ENCODE assay signal across 11 cellular contexts in the genomic region with DNA sequence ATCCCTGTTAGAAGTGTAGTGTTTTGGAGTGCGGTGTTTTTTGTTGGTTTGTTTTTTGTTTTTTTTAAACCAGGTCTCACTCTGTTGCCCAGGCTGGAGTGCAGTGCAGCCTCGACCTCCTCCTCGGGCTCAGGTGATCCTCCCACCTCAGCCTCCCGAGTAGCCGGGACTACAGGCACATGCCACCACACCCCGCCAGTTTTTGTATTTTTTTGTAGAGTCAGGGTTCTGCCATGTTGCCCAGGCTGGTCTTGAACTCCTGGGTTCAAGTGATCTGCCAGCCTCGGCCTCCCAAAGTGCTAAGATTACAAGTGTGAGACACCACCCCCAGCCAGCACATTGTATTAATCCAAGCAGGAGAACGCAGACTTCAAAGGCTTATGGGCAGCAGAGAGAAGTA. TPM values are rescaled to one million over a fixed set of nuclear protein-coding genes. Genes with fewer than 3 reads are reported as not detected.
DNase-seq lines count a peak whose midpoint lies in the region; ATAC-seq and TF ChIP-seq lines count a peak whose summit lies in the region.
"Had no signal": no experiment of that assay in that cellular context is flagged by ENCODE, and none has a peak within 500 bp of the region (broad histone marks: within the 10 kb centered on the region; RNA-seq: fewer than 3 reads in every experiment).

No MANE protein-coding gene starts in this region.

- H3K4me3 Mint-ChIP-seq in activated CD8-positive, alpha-beta T cell treated with anti-CD3 and anti-CD28 coated beads, Interleukin-2, amount 10 ng/mL, durations not matched to agents 7 days and 5 days = peak overlapping the region; percentile 88
- H3K4me3 Mint-ChIP-seq in naive thymus-derived CD4-positive, alpha-beta T cell = peak overlapping the region; percentile 67 to 96 (median 89)

- H3K27me3 Mint-ChIP-seq in activated CD8-positive, alpha-beta T cell treated with anti-CD3 and anti-CD28 coated beads, Interleukin-2, amount 10 ng/mL, durations not matched to agents 7 days and 5 days (ENCODE audit: low read depth) = peaks cover 3% of the 10 kb centered on the region
- peaks cover 0 to 2% (median 0%) of the 10 kb centered on the region in 5 donors for H3K27me3 Mint-ChIP-seq in naive thymus-derived CD4-positive, alpha-beta T cell

- no peak for ATAC-seq in activated CD8-positive, alpha-beta T cell treated with anti-CD3 and anti-CD28 coated beads, Interleukin-2, amount 10 ng/mL, durations not matched to agents 7 days and 5 days
- no peak for ATAC-seq in naive thymus-derived CD4-positive, alpha-beta T cell
- no peak for ATAC-seq in left ventricle myocardium superior

- H3K36me3 ChIP-seq in naive thymus-derived CD4-positive, alpha-beta T cell (ENCODE audit: control insufficient read depth in 2 of 3, insufficient read depth in 3 of 3, low read length in 3 of 3) = peaks cover 0 to 10% (median 0%) of the 10 kb centered on the region in 3 experiments
- H3K36me3 ChIP-seq in colonic mucosa = no peaks in the 10 kb centered on the region
- H3K36me3 ChIP-seq: ascending aorta had no signal

- peaks cover 31% of the 10 kb centered on the region for H3K36me3 Mint-ChIP-seq in activated CD8-positive, alpha-beta T cell treated with anti-CD3 and anti-CD28 coated beads, Interleukin-2, amount 10 ng/mL, durations not matched to agents 7 days and 5 days (ENCODE audit: low read depth)
- peaks cover 0 to 14% (median 0%) of the 10 kb centered on the region in 5 donors for H3K36me3 Mint-ChIP-seq in naive thymus-derived CD4-positive, alpha-beta T cell

- CTCF ChIA-PET in activated CD8-positive, alpha-beta T cell treated with anti-CD3 and anti-CD28 coated beads, Interleukin-2, amount 10 ng/mL, durations not matched to agents 7 days and 5 days (lab: Charles Lee) = interaction anchor here (0.9 to 1.6 kb wide), 2 partner anchors 16 to 37 kb away, joined by 4 to 11 read pairs; no protein-coding TSS in a partner anchor
- CTCF ChIA-PET in naive thymus-derived CD4-positive, alpha-beta T cell (lab: Charles Lee) = interaction anchor here (1.0 kb wide), 1 partner anchor 37 kb away, joined by 4 read pairs; no protein-coding TSS in a partner anchor

- H3K4me3 ChIP-seq in HFF-Myc (replicated peaks; ENCODE audit: low read depth, low read length) (peak overlapping the region; percentile 80), colonic mucosa (no peak overlapping the region)
- no peak overlapping the region for H3K4me3 ChIP-seq in naive thymus-derived CD4-positive, alpha-beta T cell (ENCODE audit: low read length)

- DNase-seq in HFF-Myc (ENCODE audit: extremely low read depth, low read depth) (no peak), left ventricle myocardium superior (no peak), SK-N-DZ (ENCODE audit: low spot score) (no peak), hepatic stellate cell (ENCODE audit: low spot score) (no peak), colonic mucosa (no peak)
- no peak for DNase-seq in activated CD8-positive, alpha-beta T cell treated with anti-CD3 and anti-CD28 coated beads, Interleukin-2, amount 10 ng/mL, durations not matched to agents 7 days and 5 days
- no peak for DNase-seq in naive thymus-derived CD4-positive, alpha-beta T cell
- DNase-seq: activated CD4-positive, CD25-positive, alpha-beta regulatory T cell; NCI-H2029 had no signal

- peaks cover 26 to 31% of the 10 kb centered on the region in 2 donors for H3K4me1 ChIP-seq in naive thymus-derived CD4-positive, alpha-beta T cell (ENCODE audit: control insufficient read depth in 2 of 2, insufficient read depth in 2 of 2, low read length in 2 of 2)
- H3K4me1 ChIP-seq in colonic mucosa = peaks cover 4% of the 10 kb centered on the region

- H3K27ac ChIP-seq in C4-2B = peak overlapping the region; percentile 99
- H3K27ac ChIP-seq in naive thymus-derived CD4-positive, alpha-beta T cell (ENCODE audit: low read depth, low read length) = peak overlapping the region; percentile 99
- no peak overlapping the region for H3K27ac ChIP-seq in colonic mucosa

- peaks cover 43% of the 10 kb centered on the region for H3K4me1 Mint-ChIP-seq in activated CD8-positive, alpha-beta T cell treated with anti-CD3 and anti-CD28 coated beads, Interleukin-2, amount 10 ng/mL, durations not matched to agents 7 days and 5 days (ENCODE audit: low read depth)
- H3K4me1 Mint-ChIP-seq in naive thymus-derived CD4-positive, alpha-beta T cell = peaks cover 30 to 40% (median 36%) of the 10 kb centered on the region in 7 donors

- no peaks in the 10 kb centered on the region for H3K27me3 ChIP-seq in naive thymus-derived CD4-positive, alpha-beta T cell (ENCODE audit: control insufficient read depth in 2 of 2, insufficient read depth in 2 of 2, low read length in 2 of 2)
- no peaks in the 10 kb centered on the region for H3K27me3 ChIP-seq in colonic mucosa
- H3K27me3 ChIP-seq: ascending aorta had no signal

- TF ChIP-seq CTCF in C4-2B (conservative IDR thresholded peaks at IDR 0.05) (no peak), HFF-Myc (IDR thresholded peaks at IDR 0.05; ENCODE audit: low read depth, low read length, missing control alignments) (no peak), colonic mucosa (IDR thresholded peaks at IDR 0.05) (no peak)

- intact Hi-C loops in naive thymus-derived CD4-positive, alpha-beta T cell (cut with micrococcal nuclease) = no loop called here
- intact Hi-C loops in left ventricle myocardium superior (cut with micrococcal nuclease) (no loop called here), colonic mucosa (cut with DNase I) (no loop called here)

- H3K9ac ChIP-seq in colonic mucosa (ENCODE audit: low read depth in 2 of 2, low read length in 2 of 2) = no peak overlapping the region

- POLR2A ChIA-PET in activated CD8-positive, alpha-beta T cell treated with anti-CD3 and anti-CD28 coated beads, Interleukin-2, amount 10 ng/mL, durations not matched to agents 7 days and 5 days (lab: Charles Lee) = no interaction called here
- POLR2A ChIA-PET in naive thymus-derived CD4-positive, alpha-beta T cell (lab: Charles Lee) = interaction anchor here (0.6 to 1.5 kb wide), 3 partner anchors 18 to 40 kb away, joined by 3 read pairs; no protein-coding TSS in a partner anchor

- no peaks in the 10 kb centered on the region for H3K9me3 Mint-ChIP-seq in activated CD8-positive, alpha-beta T cell treated with anti-CD3 and anti-CD28 coated beads, Interleukin-2, amount 10 ng/mL, durations not matched to agents 7 days and 5 days (ENCODE audit: insufficient read depth)
- no peaks in the 10 kb centered on the region for H3K9me3 Mint-ChIP-seq in naive thymus-derived CD4-positive, alpha-beta T cell

- H3K9me3 ChIP-seq in naive thymus-derived CD4-positive, alpha-beta T cell (ENCODE audit: control insufficient read depth in 2 of 3, low read length in 3 of 3) = no peaks in the 10 kb centered on the region
- H3K9me3 ChIP-seq in colonic mucosa = no peaks in the 10 kb centered on the region
- H3K9me3 ChIP-seq: ascending aorta had no signal

- H3K27ac Mint-ChIP-seq in activated CD8-positive, alpha-beta T cell treated with anti-CD3 and anti-CD28 coated beads, Interleukin-2, amount 10 ng/mL, durations not matched to agents 7 days and 5 days = peak overlapping the region; percentile 93
- peak overlapping the region; percentile 60 to 97 (median 95) for H3K27ac Mint-ChIP-seq in naive thymus-derived CD4-positive, alpha-beta T cell

RNA-seq across cellular contexts. Expression of a gene that starts 1.3 kb away (rescaled TPM):
- 10 to 100 TPM; 89.1 to 91.5 TPM for total RNA-seq in activated CD8-positive, alpha-beta T cell treated with anti-CD3 and anti-CD28 coated beads, Interleukin-2, amount 10 ng/mL, durations not matched to agents 7 days and 5 days
- 10 to 100 TPM; 32.0 to 82.8 (median 43.4) TPM for total RNA-seq in naive thymus-derived CD4-positive, alpha-beta T cell
- polyA plus RNA-seq in naive thymus-derived CD4-positive, alpha-beta T cell = 10 to 100 TPM; 10.2 to 13.6 TPM
- total RNA-seq in left ventricle myocardium superior (25.3 TPM), colonic mucosa (10 to 100 TPM; 80.6 to 85.5 TPM)
- 27.6 and 27.7 TPM in 2 replicates for polyA plus RNA-seq in SK-N-DZ (2014; cell fraction: cytosol; rRNA removed)
- polyA plus RNA-seq in SK-N-DZ (2014; cell fraction: nucleus; rRNA removed) = 27.3 and 45.7 TPM in 2 replicates
